1 cellular context compared by ENCODE assay signal in genomic region chr7:73734619-73735525, GRCh38.
TF ChIP-seq lines count a peak whose summit lies in the region.

No MANE protein-coding gene starts in this region.

TF ChIP-seq in SK-N-SH, 30 proteins besides CTCF, POLR2A, EP300 and RAD21 (continued from another document):
- TF ChIP-seq FOSL2 (IDR thresholded peaks at IDR 0.05; ENCODE audit: borderline replicate concordance, low read depth) (no peak), EZH2phosphoT487 (IDR thresholded peaks at IDR 0.05; ENCODE audit: borderline replicate concordance, low read depth) (no peak), NFIC (IDR thresholded peaks at IDR 0.05; ENCODE audit: borderline replicate concordance) (no peak), SMC3 (IDR thresholded peaks at IDR 0.05; ENCODE audit: low read depth, low read length) (peak; percentile 77), RFX5 (IDR thresholded peaks at IDR 0.05; ENCODE audit: low read length) (no peak), IRF3 (IDR thresholded peaks at IDR 0.05; ENCODE audit: low read depth, low read length) (no peak), NRF1 (IDR thresholded peaks at IDR 0.05; ENCODE audit: low read depth, low read length) (no peak), JUND (IDR thresholded peaks at IDR 0.05) (no peak), ELF1 (IDR thresholded peaks at IDR 0.05) (peak; percentile 62), FOXJ3 (CRISPR knock-in tag; IDR thresholded peaks at IDR 0.05) (no peak), MEF2A (IDR thresholded peaks at IDR 0.05; ENCODE audit: borderline replicate concordance, low read depth) (no peak), USF2 (IDR thresholded peaks at IDR 0.05; ENCODE audit: borderline replicate concordance, low read depth, low read length) (no peak), TEAD4 (IDR thresholded peaks at IDR 0.05; ENCODE audit: borderline replicate concordance, insufficient read depth) (no peak), CHD2 (IDR thresholded peaks at IDR 0.05; ENCODE audit: low read length, partially characterized antibody) (no peak), MAX (IDR thresholded peaks at IDR 0.05; ENCODE audit: low read depth) (peak; percentile 85), RCOR1 (IDR thresholded peaks at IDR 0.05; ENCODE audit: low read length) (no peak), RXRA (IDR thresholded peaks at IDR 0.05; ENCODE audit: borderline replicate concordance, low read depth) (no peak), REST (IDR thresholded peaks at IDR 0.05; ENCODE audit: low read depth, low read length) (0 out of 2 replicates have a peak, but pooled peaks have one; percentile 18), PBX3 (IDR thresholded peaks at IDR 0.05) (peak; percentile 81), SIN3A (IDR thresholded peaks at IDR 0.05; ENCODE audit: borderline replicate concordance, low read depth, low read length) (peak; percentile 91), FOXM1 (IDR thresholded peaks at IDR 0.05; ENCODE audit: low read depth) (no peak), GABPA (IDR thresholded peaks at IDR 0.05; ENCODE audit: low read depth) (peak; percentile 66)
